In the genomic region with DNA sequence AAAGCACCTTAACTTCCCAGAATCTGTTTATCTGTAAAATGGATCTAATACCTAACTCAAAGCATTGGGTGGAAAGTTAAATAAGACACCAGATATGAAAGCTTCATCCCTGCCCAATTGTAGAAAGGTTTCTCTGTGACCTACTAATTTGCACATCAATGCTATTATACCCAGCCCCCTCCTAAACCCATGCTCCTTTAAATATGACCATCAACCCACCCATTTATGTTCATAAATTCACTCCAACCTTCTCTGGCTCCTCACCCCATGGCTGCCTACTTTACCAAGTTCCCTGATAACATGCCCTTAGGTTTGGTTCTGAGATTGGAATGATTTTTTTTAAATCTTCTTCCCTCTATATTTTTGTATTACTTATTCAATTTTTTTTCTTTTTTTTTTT, we compare ENCODE assay signal across 18 cellular contexts. TPM values are rescaled to one million over a fixed set of nuclear protein-coding genes. Genes with fewer than 3 reads are reported as not detected.
DNase-seq lines count a peak whose midpoint lies in the region; ATAC-seq and TF ChIP-seq lines count a peak whose summit lies in the region.
"Had no signal": no experiment of that assay in that cellular context is flagged by ENCODE, and none has a peak within 500 bp of the region (broad histone marks: within the 10 kb centered on the region; RNA-seq: fewer than 3 reads in every experiment).

No MANE protein-coding gene starts in this region.

- no peak overlapping the region for H2BK120ac ChIP-seq in neuronal stem cell (ENCODE audit: low read depth, low read length)

- H3K27me3 ChIP-seq in GM23338 (ENCODE audit: insufficient read depth) (no peaks in the 10 kb centered on the region), neuronal stem cell (ENCODE audit: control insufficient read depth in 3 of 3, insufficient read depth in 3 of 3, low read depth in 1 of 3, low read length in 3 of 3) (no peaks in the 10 kb centered on the region), BE2C (no peaks in the 10 kb centered on the region)
- H3K27me3 ChIP-seq: hepatocyte, stomach had no signal

- CTCF ChIA-PET in activated CD4-positive, alpha-beta T cell treated with anti-CD3 and anti-CD28 coated beads, Interleukin-2, amount 10 ng/mL, durations not matched to agents 7 days and 5 days (lab: Charles Lee): interaction anchor here (1.2 to 2.4 kb wide), 2 partner anchors 10 to 20 kb away, joined by 3 to 6 read pairs; no protein-coding TSS in a partner anchor
- CTCF ChIA-PET in activated CD8-positive, alpha-beta T cell treated with anti-CD3 and anti-CD28 coated beads, Interleukin-2, amount 10 ng/mL, durations not matched to agents 7 days and 5 days (lab: Charles Lee): interaction anchor here (1.2 to 2.6 kb wide), 2 partner anchors 28 to 40 kb away, joined by 5 to 13 read pairs; a partner anchor contains a TSS

- no peaks in the 10 kb centered on the region for H3F3A ChIP-seq in GM23338 (replicated peaks; ENCODE audit: low read depth)

- no peak overlapping the region for H3K9ac ChIP-seq in neuronal stem cell (ENCODE audit: low read depth, low read length, poor library complexity)

- H4K8ac ChIP-seq in neuronal stem cell (ENCODE audit: low read depth, low read length): no peak overlapping the region

- H3K4me3 ChIP-seq in GM23338 (no peak overlapping the region), neuronal stem cell (ENCODE audit: low read length in 2 of 2) (no peak overlapping the region), BE2C (ENCODE audit: low read depth, low read length) (no peak overlapping the region)
- H3K4me3 ChIP-seq: hepatocyte had no signal

- H2BK15ac ChIP-seq in neuronal stem cell (ENCODE audit: low read length): no peak overlapping the region

- peaks cover 10% of the 10 kb centered on the region for H3K79me1 ChIP-seq in neuronal stem cell (ENCODE audit: low read depth, low read length)

- peak overlapping the region; percentile 100; the same call in 1 of the 2 replicates for H3K4me2 ChIP-seq in GM23338
- no peak overlapping the region for H3K4me2 ChIP-seq in neuronal stem cell (ENCODE audit: insufficient read depth, low read length, poor library complexity, severe bottlenecking)

- ATAC-seq in GM23338 (no peak), natural killer cell (no peak)
- no peak for ATAC-seq in activated CD8-positive, alpha-beta T cell treated with anti-CD3 and anti-CD28 coated beads, Interleukin-2, amount 10 ng/mL, durations not matched to agents 7 days and 5 days
- ATAC-seq: right cardiac atrium had no signal

- H3K4me1 ChIP-seq in GM23338 (ENCODE audit: insufficient read depth): peaks cover 20% of the 10 kb centered on the region
- H3K4me1 ChIP-seq in neuronal stem cell (ENCODE audit: control insufficient read depth in 2 of 2, insufficient read depth in 1 of 2, low read depth in 1 of 2, low read length in 2 of 2): peaks cover 6 to 13% of the 10 kb centered on the region in 2 donors
- 0 out of 2 replicates have a peak, but pooled peaks cover 2% of the 10 kb centered on the region for H3K4me1 ChIP-seq in BE2C

- no peak overlapping the region for H2BK12ac ChIP-seq in neuronal stem cell (ENCODE audit: low read length)

- H2AFZ ChIP-seq in GM23338: no peak overlapping the region
- H2AFZ ChIP-seq in neuronal stem cell (ENCODE audit: low read length): no peak overlapping the region
- H2AFZ ChIP-seq: hepatocyte had no signal

- H3K9me3 ChIP-seq in neuronal stem cell (replicated peaks in 1 of 2; ENCODE audit: control insufficient read depth in 2 of 2, insufficient read depth in 1 of 2, low read depth in 1 of 2, low read length in 2 of 2) (no peaks in the 10 kb centered on the region), BE2C (no peaks in the 10 kb centered on the region)
- H3K9me3 ChIP-seq: stomach had no signal

- no peak overlapping the region for H2BK5ac ChIP-seq in neuronal stem cell (ENCODE audit: low read length)

- no peak overlapping the region for H3K4ac ChIP-seq in neuronal stem cell (ENCODE audit: low read length)

- peaks cover 84% of the 10 kb centered on the region for H3K79me2 ChIP-seq in GM23338 (replicated peaks; ENCODE audit: insufficient read depth)

- H3K36me3 ChIP-seq in GM23338 (ENCODE audit: insufficient read depth): peaks cover 26% of the 10 kb centered on the region
- H3K36me3 ChIP-seq in neuronal stem cell (replicated peaks in 1 of 2; ENCODE audit: control insufficient read depth in 2 of 2, insufficient read depth in 2 of 2, low read length in 2 of 2): peaks cover 14 to 39% of the 10 kb centered on the region in 2 donors
- peaks cover 27% of the 10 kb centered on the region for H3K36me3 ChIP-seq in BE2C

- no peaks in the 10 kb centered on the region for H3K27me3 Mint-ChIP-seq in activated CD4-positive, alpha-beta T cell treated with anti-CD3 and anti-CD28 coated beads, Interleukin-2, amount 10 ng/mL, durations not matched to agents 7 days and 5 days
- H3K27me3 Mint-ChIP-seq in GM23338 (ENCODE audit: insufficient read depth, low read depth, poor library complexity) (peaks cover 2% of the 10 kb centered on the region), natural killer cell (ENCODE audit: low read depth in 2 of 2) (no peaks in the 10 kb centered on the region)
- no peaks in the 10 kb centered on the region for H3K27me3 Mint-ChIP-seq in activated CD8-positive, alpha-beta T cell treated with anti-CD3 and anti-CD28 coated beads, Interleukin-2, amount 10 ng/mL, durations not matched to agents 7 days and 5 days (ENCODE audit: low read depth)
- H3K27me3 Mint-ChIP-seq: activated B cell treated with CpG ODN at 0.5 μM for 24 hours had no signal

- H3K27ac ChIP-seq in GM23338 (ENCODE audit: low read depth): no peak overlapping the region
- H3K27ac ChIP-seq in neuronal stem cell (replicated peaks; ENCODE audit: low read length): no peak overlapping the region
- H3K27ac ChIP-seq: hepatocyte, stomach had no signal

- H3K9me3 Mint-ChIP-seq in activated CD4-positive, alpha-beta T cell treated with anti-CD3 and anti-CD28 coated beads, Interleukin-2, amount 10 ng/mL, durations not matched to agents 7 days and 5 days: no peaks in the 10 kb centered on the region
- H3K9me3 Mint-ChIP-seq in GM23338 (no peaks in the 10 kb centered on the region), natural killer cell (no peaks in the 10 kb centered on the region)
- no peaks in the 10 kb centered on the region for H3K9me3 Mint-ChIP-seq in activated CD8-positive, alpha-beta T cell treated with anti-CD3 and anti-CD28 coated beads, Interleukin-2, amount 10 ng/mL, durations not matched to agents 7 days and 5 days (ENCODE audit: insufficient read depth)
- H3K9me3 Mint-ChIP-seq: activated B cell treated with CpG ODN at 0.5 μM for 24 hours had no signal

- H3K14ac ChIP-seq in neuronal stem cell (ENCODE audit: low read length): no peak overlapping the region

- peak overlapping the region; percentile 5 for H3K27ac Mint-ChIP-seq in activated CD4-positive, alpha-beta T cell treated with anti-CD3 and anti-CD28 coated beads, Interleukin-2, amount 10 ng/mL, durations not matched to agents 7 days and 5 days
- H3K27ac Mint-ChIP-seq in GM23338: no peak overlapping the region
- no peak overlapping the region for H3K27ac Mint-ChIP-seq in activated CD8-positive, alpha-beta T cell treated with anti-CD3 and anti-CD28 coated beads, Interleukin-2, amount 10 ng/mL, durations not matched to agents 7 days and 5 days
- H3K27ac Mint-ChIP-seq in natural killer cell: peak overlapping the region; percentile 46 to 98
- H3K27ac Mint-ChIP-seq: activated B cell treated with CpG ODN at 0.5 μM for 24 hours had no signal

- no peak overlapping the region for H3K18ac ChIP-seq in neuronal stem cell (ENCODE audit: low read length)

- H3K36me3 Mint-ChIP-seq in activated CD4-positive, alpha-beta T cell treated with anti-CD3 and anti-CD28 coated beads, Interleukin-2, amount 10 ng/mL, durations not matched to agents 7 days and 5 days (ENCODE audit: low read depth): peaks cover 23% of the 10 kb centered on the region
- H3K36me3 Mint-ChIP-seq in GM23338 (ENCODE audit: low read depth) (peaks cover 35% of the 10 kb centered on the region), natural killer cell (no peaks in the 10 kb centered on the region)
- H3K36me3 Mint-ChIP-seq in activated CD8-positive, alpha-beta T cell treated with anti-CD3 and anti-CD28 coated beads, Interleukin-2, amount 10 ng/mL, durations not matched to agents 7 days and 5 days (ENCODE audit: low read depth): peaks cover 25% of the 10 kb centered on the region

- no peak for DNase-seq in activated CD4-positive, alpha-beta T cell treated with anti-CD3 and anti-CD28 coated beads, Interleukin-2, amount 10 ng/mL, durations not matched to agents 7 days and 5 days
- DNase-seq in activated CD4-positive, alpha-beta T cell treated with anti-CD3 and anti-CD28 coated beads for 1 hour: no peak
- DNase-seq in GM23338 (ENCODE audit: low spot score) (no peak), natural killer cell (no peak), neuronal stem cell (ENCODE audit: low spot score) (no peak), BE2C (no peak), NCI-H1105 (lab: John Stamatoyannopoulos, UW) (no peak)
- no peak for DNase-seq in activated CD8-positive, alpha-beta T cell treated with anti-CD3 and anti-CD28 coated beads, Interleukin-2, amount 10 ng/mL, durations not matched to agents 7 days and 5 days
- DNase-seq: ACHN, activated B cell treated with CpG ODN at 0.5 μM for 24 hours, amygdala, kidney, mesenchymal stem cell, NCI-H1694 treated with DMSO at 0.1 percent for 48 hours, NCI-H345, right cardiac atrium, stomach had no signal

- POLR2A ChIA-PET in activated CD4-positive, alpha-beta T cell treated with anti-CD3 and anti-CD28 coated beads, Interleukin-2, amount 10 ng/mL, durations not matched to agents 7 days and 5 days (lab: Charles Lee): no interaction called here
- POLR2A ChIA-PET in activated CD8-positive, alpha-beta T cell treated with anti-CD3 and anti-CD28 coated beads, Interleukin-2, amount 10 ng/mL, durations not matched to agents 7 days and 5 days (lab: Charles Lee): no interaction called here

- TF ChIP-seq CTCF in GM23338 (conservative IDR thresholded peaks at IDR 0.05; ENCODE audit: low read depth in 2 of 2): no peak
- TF ChIP-seq CTCF in natural killer cell (IDR thresholded peaks at IDR 0.05): no peak
- no peak for TF ChIP-seq CTCF in BE2C (IDR thresholded peaks at IDR 0.05; ENCODE audit: low read depth, low read length)

- H3K4me3 Mint-ChIP-seq in activated CD4-positive, alpha-beta T cell treated with anti-CD3 and anti-CD28 coated beads, Interleukin-2, amount 10 ng/mL, durations not matched to agents 7 days and 5 days: peak overlapping the region; percentile 17
- H3K4me3 Mint-ChIP-seq in GM23338: peak overlapping the region; percentile 32; the same call in 2 of the 3 replicates
- H3K4me3 Mint-ChIP-seq in activated CD8-positive, alpha-beta T cell treated with anti-CD3 and anti-CD28 coated beads, Interleukin-2, amount 10 ng/mL, durations not matched to agents 7 days and 5 days: peak overlapping the region; percentile 13
- peak overlapping the region; percentile 65 for H3K4me3 Mint-ChIP-seq in natural killer cell

- H3K4me1 Mint-ChIP-seq in activated CD4-positive, alpha-beta T cell treated with anti-CD3 and anti-CD28 coated beads, Interleukin-2, amount 10 ng/mL, durations not matched to agents 7 days and 5 days: peaks cover 40% of the 10 kb centered on the region
- peaks cover 22% of the 10 kb centered on the region for H3K4me1 Mint-ChIP-seq in GM23338
- H3K4me1 Mint-ChIP-seq in activated CD8-positive, alpha-beta T cell treated with anti-CD3 and anti-CD28 coated beads, Interleukin-2, amount 10 ng/mL, durations not matched to agents 7 days and 5 days (ENCODE audit: low read depth): peaks cover 34% of the 10 kb centered on the region
- H3K4me1 Mint-ChIP-seq in natural killer cell: peaks cover 55 to 62% of the 10 kb centered on the region in 2 donors

- intact Hi-C loops in natural killer cell (cut with micrococcal nuclease): no loop called here

- no peak overlapping the region for H2AK5ac ChIP-seq in neuronal stem cell (ENCODE audit: low read depth, low read length)

- H3K9me2 ChIP-seq in GM23338 (ENCODE audit: insufficient read depth): no peaks in the 10 kb centered on the region

- H4K91ac ChIP-seq in neuronal stem cell (ENCODE audit: low read depth, low read length, poor library complexity): no peak overlapping the region

- peaks cover 28% of the 10 kb centered on the region for H4K20me1 ChIP-seq in GM23338 (replicated peaks; ENCODE audit: insufficient read depth)

- no peak overlapping the region for H3K23ac ChIP-seq in neuronal stem cell (ENCODE audit: low read depth, low read length, poor library complexity)

RNA-seq across cellular contexts. Expression of a gene that starts 1.9 kb away (rescaled TPM):
- total RNA-seq in activated CD4-positive, alpha-beta T cell treated with anti-CD3 and anti-CD28 coated beads, Interleukin-2, amount 10 ng/mL, durations not matched to agents 7 days and 5 days: 10 to 100 TPM; 25.9 to 28.1 TPM
- 33.5 and 44.0 TPM in 2 replicates for total RNA-seq in GM23338 (2014; rRNA removed; shearing (Covaris generic))
- polyA plus RNA-seq in GM23338 (2016; fragmentation: Nextera tagmentation; extraction: Ambion mirVana): 87.8 and 105 TPM in 2 replicates
- 10 to 100 TPM; 37.7 to 37.9 TPM for total RNA-seq in activated CD8-positive, alpha-beta T cell treated with anti-CD3 and anti-CD28 coated beads, Interleukin-2, amount 10 ng/mL, durations not matched to agents 7 days and 5 days
- total RNA-seq in natural killer cell: 10 to 100 TPM; 42.9 to 81.1 (median 55.8) TPM
- polyA plus RNA-seq in neuronal stem cell (2013, experiment 1 of 2): 46.0 TPM
- polyA plus RNA-seq in neuronal stem cell (2013, experiment 2 of 2): 46.1 TPM
- 21.3 TPM for polyA plus RNA-seq in BE2C (2012; ENCODE audit: insufficient read depth, insufficient read length, low read depth)

RNA-seq across cellular contexts. Expression of a gene that starts 2.0 kb away (rescaled TPM):
- 1 to 10 TPM; 7.9 to 8.3 TPM for total RNA-seq in activated CD4-positive, alpha-beta T cell treated with anti-CD3 and anti-CD28 coated beads, Interleukin-2, amount 10 ng/mL, durations not matched to agents 7 days and 5 days
- 4.1 and 12.2 TPM in 2 replicates for total RNA-seq in GM23338 (2014; rRNA removed; shearing (Covaris generic))
- polyA plus RNA-seq in GM23338 (2016; fragmentation: Nextera tagmentation; extraction: Ambion mirVana): 4.5 and 6.0 TPM in 2 replicates
- total RNA-seq in activated CD8-positive, alpha-beta T cell treated with anti-CD3 and anti-CD28 coated beads, Interleukin-2, amount 10 ng/mL, durations not matched to agents 7 days and 5 days: 1 to 10 TPM; 5.2 to 6.4 TPM
- 10 to 100 TPM; 19.3 to 36.5 (median 30.0) TPM for total RNA-seq in natural killer cell
- 4.5 TPM for polyA plus RNA-seq in neuronal stem cell (2013, experiment 1 of 2)
- 4.1 TPM for polyA plus RNA-seq in neuronal stem cell (2013, experiment 2 of 2)
- polyA plus RNA-seq in BE2C (2012; ENCODE audit: insufficient read depth, insufficient read length, low read depth): 3.9 TPM

RNA-seq across cellular contexts. Expression of a gene that starts 40.1 kb away (rescaled TPM):
- total RNA-seq in activated CD4-positive, alpha-beta T cell treated with anti-CD3 and anti-CD28 coated beads, Interleukin-2, amount 10 ng/mL, durations not matched to agents 7 days and 5 days: 10 to 100 TPM; 17.7 to 17.8 TPM
- total RNA-seq in GM23338 (2014; rRNA removed; shearing (Covaris generic)): 22.7 and 24.5 TPM in 2 replicates
- polyA plus RNA-seq in GM23338 (2016; fragmentation: Nextera tagmentation; extraction: Ambion mirVana): 25.9 and 27.5 TPM in 2 replicates
- total RNA-seq in activated CD8-positive, alpha-beta T cell treated with anti-CD3 and anti-CD28 coated beads, Interleukin-2, amount 10 ng/mL, durations not matched to agents 7 days and 5 days: 10 to 100 TPM; 14.0 to 15.9 TPM
- total RNA-seq in natural killer cell: 10 to 100 TPM in 2 of 3 donors, 1 to 10 TPM in 1; 9.3 to 12.2 (median 11.4) TPM
- polyA plus RNA-seq in neuronal stem cell (2013, experiment 1 of 2): 28.7 TPM
- polyA plus RNA-seq in neuronal stem cell (2013, experiment 2 of 2): 29.1 TPM
- polyA plus RNA-seq in BE2C (2012; ENCODE audit: insufficient read depth, insufficient read length, low read depth): 35.3 TPM

Comparison
In these comparisons a context has a peak if more than half of its experiments do, and no peak if none do; other contexts are left out.
1. H3K27ac Mint-ChIP-seq: peak in activated CD4-positive, alpha-beta T cell treated with anti-CD3 and anti-CD28 coated beads, Interleukin-2, amount 10 ng/mL, durations not matched to agents 7 days and 5 days (single experiment) and natural killer cell (2 of 2); none in GM23338 (single experiment) and activated CD8-positive, alpha-beta T cell treated with anti-CD3 and anti-CD28 coated beads, Interleukin-2, amount 10 ng/mL, durations not matched to agents 7 days and 5 days (single experiment).
2. H3K4me3 Mint-ChIP-seq: peak in every context shown above with its lines; median percentile 65 in natural killer cell; 32 in GM23338; 17 in activated CD4-positive, alpha-beta T cell treated with anti-CD3 and anti-CD28 coated beads, Interleukin-2, amount 10 ng/mL, durations not matched to agents 7 days and 5 days; 13 in activated CD8-positive, alpha-beta T cell treated with anti-CD3 and anti-CD28 coated beads, Interleukin-2, amount 10 ng/mL, durations not matched to agents 7 days and 5 days.